ENCODE assay signal across 22 cellular contexts in genomic region chr7:115357213-115357999, GRCh38.
DNase-seq lines count a peak whose midpoint lies in the region; TF ChIP-seq lines count a peak whose summit lies in the region.
"Had no signal": no experiment of that assay in that cellular context is flagged by ENCODE, and none has a peak within 500 bp of the region (broad histone marks: within the 10 kb centered on the region; RNA-seq: fewer than 3 reads in every experiment).

No MANE protein-coding gene starts in this region.

- H4K91ac ChIP-seq in mesenchymal stem cell (ENCODE audit: low read length), result no peak overlapping the region

- H2BK120ac ChIP-seq in mesenchymal stem cell (ENCODE audit: low read depth, low read length), result no peak overlapping the region

- no peak overlapping the region for H2BK15ac ChIP-seq in mesenchymal stem cell (ENCODE audit: low read depth, poor library complexity, severe bottlenecking)

- H2AFZ ChIP-seq in mesenchymal stem cell (ENCODE audit: low read depth, low read length) (no peak overlapping the region), hepatocyte (no peak overlapping the region)

- no peak overlapping the region for H3K4me2 ChIP-seq in mesenchymal stem cell (ENCODE audit: low read length, poor library complexity, severe bottlenecking)
- no peak overlapping the region for H3K4me2 ChIP-seq in hepatocyte

- H3K79me2 ChIP-seq in hepatocyte, result no peaks in the 10 kb centered on the region

- H2BK12ac ChIP-seq in mesenchymal stem cell (ENCODE audit: low read length in 2 of 2), result no peak overlapping the region

- 58% methylated on average over 7 of the region's 8 CpGs for WGBS in mesenchymal stem cell
- WGBS in hepatocyte (ENCODE audit: low lambda C conversion rate, missing lambda C conversion rate), result 37% methylated on average over 8 of the region's 8 CpGs

- no peak for TF ChIP-seq CTCF in hepatocyte (IDR thresholded peaks at IDR 0.05; ENCODE audit: poor library complexity)

- DNase-seq in COR-L47 (lab: John Stamatoyannopoulos, UW), result peak; percentile 21
- DNase-seq in NCI-H1105 (lab: John Stamatoyannopoulos, UW), result peak; percentile 61
- DNase-seq in SJCRH30, result peak; percentile 88 to 97
- peak; percentile 6 for DNase-seq in mesenchymal stem cell
- no peak for DNase-seq in kidney tubule cell (ENCODE audit: low spot score)
- no peak for DNase-seq in stimulated activated CD4-positive, alpha-beta T cell treated with anti-CD3 and anti-CD28 coated beads, Interleukin-1b, Interleukin-23, amount 100 ng/mL, for 48 hours
- no peak for DNase-seq in hepatocyte (ENCODE audit: low spot score)
- no peak for DNase-seq in mucosa of gallbladder (ENCODE audit: low spot score)
- DNase-seq: activated naive CD8-positive, alpha-beta T cell treated with anti-CD3 and anti-CD28 coated beads, Interleukin-2, amount 10 ng/mL, durations not matched to agents 7 days and 5 days; dorsolateral prefrontal cortex; heart right ventricle; NCI-H1694 treated with DMSO at 0.1 percent for 48 hours; NCI-H526 treated with DMSO at 0.1 percent for 48 hours; nephron progenitor cell; RPMI8226; stimulated activated CD4-positive, alpha-beta T cell treated with anti-CD3 and anti-CD28 coated beads, Interleukin-12 subunit alpha, Interleukin-12 subunit beta, amount 100 ng/mL, for 4 hours; stimulated activated naive B cell treated with anti-CD40 and anti-IgM and Interleukin-4, amounts not matched to agents 10 μg/mL and 1 μg/mL and 100 μg/mL, for 72 hours; T-helper 1 cell; tibial artery; WERI-Rb-1 had no signal

- H3K27ac ChIP-seq in SJCRH30 (peak overlapping the region; percentile 83), mesenchymal stem cell (ENCODE audit: low read length, poor library complexity, severe bottlenecking) (no peak overlapping the region), hepatocyte (no peak overlapping the region)
- H3K27ac ChIP-seq: breast epithelium, dorsolateral prefrontal cortex, heart right ventricle, prostate gland, tibial artery, WERI-Rb-1 had no signal

- no peaks in the 10 kb centered on the region for H4K20me1 ChIP-seq in hepatocyte (ENCODE audit: insufficient read depth, poor library complexity, severe bottlenecking)

- H3K9ac ChIP-seq in mesenchymal stem cell (ENCODE audit: low read length), result no peak overlapping the region

- H3K9me2 ChIP-seq in hepatocyte (replicated peaks; ENCODE audit: insufficient read depth), result no peaks in the 10 kb centered on the region

- no peak overlapping the region for H2AK5ac ChIP-seq in mesenchymal stem cell (ENCODE audit: low read length, severe bottlenecking)

- H3K36me3 ChIP-seq in SJCRH30 (no peaks in the 10 kb centered on the region), mesenchymal stem cell (ENCODE audit: control insufficient read depth in 1 of 2, insufficient read depth in 2 of 2, low read depth in 1 of 2, low read length in 2 of 2) (no peaks in the 10 kb centered on the region), hepatocyte (replicated peaks; ENCODE audit: insufficient read depth, low read depth) (no peaks in the 10 kb centered on the region)
- H3K36me3 ChIP-seq: breast epithelium, heart right ventricle, prostate gland, tibial artery, WERI-Rb-1 had no signal

- H3K4ac ChIP-seq in mesenchymal stem cell (ENCODE audit: low read depth in 1 of 2, low read length in 2 of 2), result no peak overlapping the region

- no peak overlapping the region for H4K8ac ChIP-seq in mesenchymal stem cell (ENCODE audit: low read length)

- H3K4me1 ChIP-seq in SJCRH30 (peaks cover 29% of the 10 kb centered on the region), mesenchymal stem cell (ENCODE audit: control insufficient read depth, insufficient read depth, low read depth, low read length) (no peaks in the 10 kb centered on the region), hepatocyte (ENCODE audit: insufficient read depth) (no peaks in the 10 kb centered on the region)
- H3K4me1 ChIP-seq: breast epithelium, heart right ventricle, prostate gland, tibial artery had no signal

- H3K79me1 ChIP-seq in mesenchymal stem cell (replicated peaks; ENCODE audit: low read length, poor library complexity, severe bottlenecking), result no peaks in the 10 kb centered on the region

- H3K27me3 ChIP-seq in SJCRH30 (no peaks in the 10 kb centered on the region), mesenchymal stem cell (ENCODE audit: control insufficient read depth in 1 of 2, insufficient read depth in 1 of 2, low read length in 2 of 2) (no peaks in the 10 kb centered on the region), hepatocyte (no peaks in the 10 kb centered on the region)
- H3K27me3 ChIP-seq: breast epithelium, dorsolateral prefrontal cortex, heart right ventricle, tibial artery had no signal

- no peak overlapping the region for H3K18ac ChIP-seq in mesenchymal stem cell (ENCODE audit: low read depth in 1 of 2, low read length in 2 of 2)

- H3K4me3 ChIP-seq in SJCRH30, result no peak overlapping the region
- no peak overlapping the region for H3K4me3 ChIP-seq in mesenchymal stem cell (ENCODE audit: insufficient read depth in 1 of 2, low read depth in 1 of 2, low read length in 2 of 2)
- H3K4me3 ChIP-seq in hepatocyte, result no peak overlapping the region
- H3K4me3 ChIP-seq: breast epithelium, dorsolateral prefrontal cortex, heart right ventricle, prostate gland, tibial artery had no signal

- no peak overlapping the region for H3K23ac ChIP-seq in mesenchymal stem cell (ENCODE audit: low read length in 2 of 2)

- H2BK5ac ChIP-seq in mesenchymal stem cell (ENCODE audit: low read depth, low read length, poor library complexity, severe bottlenecking), result no peak overlapping the region

- no peaks in the 10 kb centered on the region for H3K9me3 ChIP-seq in SJCRH30 (replicated peaks)
- H3K9me3 ChIP-seq in mesenchymal stem cell (ENCODE audit: control insufficient read depth, low read length), result no peaks in the 10 kb centered on the region
- no peaks in the 10 kb centered on the region for H3K9me3 ChIP-seq in hepatocyte (ENCODE audit: low read depth)
- H3K9me3 ChIP-seq: breast epithelium, prostate gland, tibial artery had no signal

- H3K14ac ChIP-seq in mesenchymal stem cell (ENCODE audit: low read length in 2 of 2), result no peak overlapping the region

Comparison
In these comparisons a context has a peak if more than half of its experiments do, and no peak if none do; other contexts are left out.
1. DNase-seq: peak in COR-L47 (single experiment), NCI-H1105 (single experiment), SJCRH30 (2 of 2) and mesenchymal stem cell (single experiment); none in kidney tubule cell (single experiment), stimulated activated CD4-positive, alpha-beta T cell treated with anti-CD3 and anti-CD28 coated beads, Interleukin-1b, Interleukin-23, amount 100 ng/mL, for 48 hours (single experiment), hepatocyte (single experiment) and mucosa of gallbladder (single experiment).